ENCODE assay signal across 8 cellular contexts in the genomic region with DNA sequence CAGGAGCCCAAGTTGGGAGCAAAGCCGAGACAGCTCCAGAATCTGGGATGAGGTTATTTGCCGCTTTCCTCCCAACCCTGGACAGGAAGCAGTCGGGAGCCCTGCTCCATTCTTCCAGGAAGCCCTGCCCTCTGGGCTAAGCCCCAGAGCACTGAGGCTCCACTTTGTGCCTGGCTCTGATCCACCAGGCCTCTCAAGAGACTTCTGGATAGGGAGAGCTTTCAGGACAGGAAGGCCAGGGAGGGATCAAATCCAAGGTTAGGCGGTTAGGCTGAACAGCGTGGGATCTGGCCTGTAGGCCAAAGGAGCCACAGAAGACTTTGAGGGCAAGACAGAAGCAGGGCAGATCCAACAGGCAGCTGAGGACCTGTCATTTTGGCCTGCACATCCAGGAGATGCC. TPM values are rescaled to one million over a fixed set of nuclear protein-coding genes. Genes with fewer than 3 reads are reported as not detected.
DNase-seq lines count a peak whose midpoint lies in the region; ATAC-seq lines count a peak whose summit lies in the region.

No MANE protein-coding gene starts in this region.

- DNase-seq in A172 (ENCODE audit: low spot score) (peak; percentile 40), HCEC 1CT (peak; percentile 56), anterior cingulate cortex (lab: John Stamatoyannopoulos, UW) (peak in 39 of 58 donors; percentile 7 to 74 (median 34)), NCI-H2196 treated with DMSO at 0.1 percent for 48 hours (lab: John Stamatoyannopoulos, UW; ENCODE audit: unreplicated experiment) (no peak)
- no peak for DNase-seq in stimulated activated effector memory CD8-positive, alpha-beta T cell treated with anti-CD3 and anti-CD28 coated beads, Interleukin-12 subunit alpha, Interleukin-12 subunit beta, amount 100 ng/mL, for 72 hours (ENCODE audit: low spot score in 2 of 2)

- peak overlapping the region; percentile 81 for H3K4me3 ChIP-seq in iPS-18c (ENCODE audit: insufficient read depth, low read depth, low read length)

- peak overlapping the region; percentile 29 for H3K27ac Mint-ChIP-seq in stimulated activated effector memory CD8-positive, alpha-beta T cell treated with anti-CD3 and anti-CD28 coated beads, Interleukin-12 subunit alpha, Interleukin-12 subunit beta, amount 100 ng/mL, for 72 hours

- no peak for ATAC-seq in stimulated activated effector memory CD8-positive, alpha-beta T cell treated with anti-CD3 and anti-CD28 coated beads, Interleukin-12 subunit alpha, Interleukin-12 subunit beta, amount 100 ng/mL, for 72 hours
- ATAC-seq in GM19467 (IDR thresholded peaks at IDR 0.05; ENCODE audit: unreplicated experiment) (no peak), GM19035 (IDR thresholded peaks at IDR 0.05; ENCODE audit: unreplicated experiment) (no peak)

- peak overlapping the region; percentile 93 for H3K4me3 Mint-ChIP-seq in stimulated activated effector memory CD8-positive, alpha-beta T cell treated with anti-CD3 and anti-CD28 coated beads, Interleukin-12 subunit alpha, Interleukin-12 subunit beta, amount 100 ng/mL, for 72 hours

- H3K9me3 ChIP-seq in iPS-18c (ENCODE audit: control insufficient read depth, insufficient read depth, low read length) = no peaks in the 10 kb centered on the region

- H3K4me1 Mint-ChIP-seq in stimulated activated effector memory CD8-positive, alpha-beta T cell treated with anti-CD3 and anti-CD28 coated beads, Interleukin-12 subunit alpha, Interleukin-12 subunit beta, amount 100 ng/mL, for 72 hours = peaks cover 36% of the 10 kb centered on the region

- H3K9me3 Mint-ChIP-seq in stimulated activated effector memory CD8-positive, alpha-beta T cell treated with anti-CD3 and anti-CD28 coated beads, Interleukin-12 subunit alpha, Interleukin-12 subunit beta, amount 100 ng/mL, for 72 hours = no peaks in the 10 kb centered on the region

- H3K36me3 Mint-ChIP-seq in stimulated activated effector memory CD8-positive, alpha-beta T cell treated with anti-CD3 and anti-CD28 coated beads, Interleukin-12 subunit alpha, Interleukin-12 subunit beta, amount 100 ng/mL, for 72 hours = peaks cover 17% of the 10 kb centered on the region

RNA-seq across cellular contexts. Expression of a gene that starts 0.8 kb away (rescaled TPM):
- total RNA-seq in A172 (2014; rRNA removed; shearing (Covaris generic)) = 14.6 and 26.8 TPM in 2 replicates

RNA-seq across cellular contexts. Expression of a gene that starts 3.3 kb away (rescaled TPM):
- total RNA-seq in A172 (2014; rRNA removed; shearing (Covaris generic)) = 59.9 and 61.1 TPM in 2 replicates

Comparison
In these comparisons a context has a peak if more than half of its experiments do, and no peak if none do; other contexts are left out.
1. DNase-seq: peak in A172 (single experiment), HCEC 1CT (single experiment) and anterior cingulate cortex (39 of 58); none in stimulated activated effector memory CD8-positive, alpha-beta T cell treated with anti-CD3 and anti-CD28 coated beads, Interleukin-12 subunit alpha, Interleukin-12 subunit beta, amount 100 ng/mL, for 72 hours (0 of 2) and NCI-H2196 treated with DMSO at 0.1 percent for 48 hours (single experiment).